In genomic region chr6:138402833-138403187, GRCh38 we compare ENCODE assay signal across 1 cellular context.
TF ChIP-seq lines count a peak whose summit lies in the region.

No MANE protein-coding gene starts in this region.

TF ChIP-seq in HepG2, 621 proteins besides CTCF, POLR2A, EP300 and RAD21:
- TF ChIP-seq HNRNPLL (IDR thresholded peaks at IDR 0.05; ENCODE audit: low read depth, low read length, poor library complexity, severe bottlenecking) (no peak), ASH2L (IDR thresholded peaks at IDR 0.05; ENCODE audit: insufficient read length, low read depth, low read length) (no peak), TRAFD1 (CRISPR knock-in tag; IDR thresholded peaks at IDR 0.05; ENCODE audit: borderline replicate concordance) (peak; percentile 5; the same call in 1 of the 2 replicates), RFXAP (CRISPR knock-in tag; IDR thresholded peaks at IDR 0.05; ENCODE audit: borderline replicate concordance) (no peak), ZNF292 (CRISPR knock-in tag; IDR thresholded peaks at IDR 0.05; ENCODE audit: borderline replicate concordance, low read depth) (no peak), ZSCAN25 (CRISPR knock-in tag; IDR thresholded peaks at IDR 0.05) (no peak), MIXL1 (CRISPR knock-in tag; IDR thresholded peaks at IDR 0.05) (no peak), CEBPG (CRISPR knock-in tag; IDR thresholded peaks at IDR 0.05) (0 out of 2 replicates have a peak, but pooled peaks have one; percentile 5), ZNF770 (CRISPR knock-in tag; IDR thresholded peaks at IDR 0.05) (peak; percentile 58)
